ENCODE assay signal across 23 cellular contexts in genomic region chr6:45773906-45774305, GRCh38.
DNase-seq lines count a peak whose midpoint lies in the region; ATAC-seq, FAIRE-seq and TF ChIP-seq lines count a peak whose summit lies in the region.
"Had no signal": no experiment of that assay in that cellular context is flagged by ENCODE, and none has a peak within 500 bp of the region (broad histone marks: within the 10 kb centered on the region; RNA-seq: fewer than 3 reads in every experiment).

No MANE protein-coding gene starts in this region.

- ATAC-seq in foreskin keratinocyte, result no peak
- ATAC-seq: A549; CD8-positive, alpha-beta T cell had no signal

- TF ChIP-seq EP300 in esophagus muscularis mucosa (IDR thresholded peaks at IDR 0.05), result no peak

- H3K27ac ChIP-seq in SJCRH30 (no peak overlapping the region), esophagus muscularis mucosa (replicated peaks in 1 of 4) (no peak overlapping the region), foreskin keratinocyte (no peak overlapping the region), prostate gland (no peak overlapping the region)
- H3K27ac ChIP-seq: 22Rv1; A549; BLaER1 treated with 17β-estradiol and CSF1 and Interleukin-3, amounts not matched to agents 10 nM and 100 nM; C4-2B had no signal

- TF ChIP-seq CTCF in D721Med (IDR thresholded peaks at IDR 0.05; ENCODE audit: insufficient read depth, missing control alignments) (no peak), esophagus muscularis mucosa (IDR thresholded peaks at IDR 0.05) (no peak), foreskin keratinocyte (conservative IDR thresholded peaks at IDR 0.05) (no peak), prostate gland (IDR thresholded peaks at IDR 0.05) (no peak)

- H3K9me3 ChIP-seq in SJCRH30 (replicated peaks) (no peaks in the 10 kb centered on the region), esophagus muscularis mucosa (peaks cover 0 to 6% (median 0%) of the 10 kb centered on the region in 4 donors), prostate gland (no peaks in the 10 kb centered on the region)
- H3K9me3 ChIP-seq: A549, Caco-2 had no signal

- H3K4me3 ChIP-seq in SJCRH30 (no peak overlapping the region), esophagus muscularis mucosa (no peak overlapping the region), prostate gland (no peak overlapping the region)
- H3K4me3 ChIP-seq: A549; BLaER1 treated with 17β-estradiol and CSF1 and Interleukin-3, amounts not matched to agents 10 nM and 100 nM had no signal

- H3K4me1 ChIP-seq in SJCRH30, result peaks cover 20% of the 10 kb centered on the region
- no peaks in the 10 kb centered on the region for H3K4me1 ChIP-seq in esophagus muscularis mucosa
- H3K4me1 ChIP-seq in foreskin keratinocyte, result no peaks in the 10 kb centered on the region
- no peaks in the 10 kb centered on the region for H3K4me1 ChIP-seq in prostate gland (replicated peaks)
- H3K4me1 ChIP-seq: A549, Caco-2 had no signal

- TF ChIP-seq POLR2A in esophagus muscularis mucosa (IDR thresholded peaks at IDR 0.05; ENCODE audit: low read depth) (no peak), prostate gland (IDR thresholded peaks at IDR 0.05) (no peak)

- WGBS in esophagus muscularis mucosa, result 78% methylated on average over 3 of the region's 3 CpGs
- WGBS in prostate gland, result 87% methylated on average over 3 of the region's 3 CpGs

- intact Hi-C loops in esophagus muscularis mucosa (cut with DNase I), result no loop called here
- intact Hi-C loops in prostate gland (cut with DNase I), result no loop called here

- H3K27me3 ChIP-seq in SJCRH30, result no peaks in the 10 kb centered on the region
- H3K27me3 ChIP-seq in esophagus muscularis mucosa, result no peaks in the 10 kb centered on the region
- H3K27me3 ChIP-seq in foreskin keratinocyte, result no peaks in the 10 kb centered on the region
- no peaks in the 10 kb centered on the region for H3K27me3 ChIP-seq in prostate gland (replicated peaks; ENCODE audit: insufficient read depth)
- H3K27me3 ChIP-seq: BLaER1 treated with 17β-estradiol and CSF1 and Interleukin-3, amounts not matched to agents 10 nM and 100 nM had no signal

- FAIRE-seq in D721Med (lab: Jason Lieb, UNC), result peak; percentile 90
- FAIRE-seq: A549, G401.6, GM12891 had no signal

- no peaks in the 10 kb centered on the region for H3K36me3 ChIP-seq in SJCRH30
- H3K36me3 ChIP-seq in esophagus muscularis mucosa, result no peaks in the 10 kb centered on the region
- H3K36me3 ChIP-seq in prostate gland, result no peaks in the 10 kb centered on the region
- H3K36me3 ChIP-seq: BLaER1 treated with 17β-estradiol and CSF1 and Interleukin-3, amounts not matched to agents 10 nM and 100 nM had no signal

- no peak for DNase-seq in D721Med (ENCODE audit: insufficient read length, low spot score)
- peak; percentile 86 for DNase-seq in NCI-H82 (lab: John Stamatoyannopoulos, UW)
- DNase-seq in SJCRH30, result peak; percentile 38 to 73
- DNase-seq in esophagus muscularis mucosa (ENCODE audit: extremely low spot score), result peak; percentile 68
- no peak for DNase-seq in foreskin keratinocyte
- DNase-seq in prostate gland (ENCODE audit: low spot score), result no peak
- no peak for DNase-seq in DMS53 treated with DMSO at 0.1 percent for 48 hours (lab: John Stamatoyannopoulos, UW; ENCODE audit: unreplicated experiment)
- DNase-seq: AML-193; Caco-2; Calu3; CD4-positive, alpha-beta T cell; CD8-positive, alpha-beta T cell; DMS 273 treated with DMSO at 0.1 percent for 48 hours; DMS153; DMS53; DMS79 treated with DMSO at 0.1 percent for 48 hours; GF-D8 had no signal

Comparison
In these comparisons a context has a peak if more than half of its experiments do, and no peak if none do; other contexts are left out.
1. DNase-seq: peak in NCI-H82 (single experiment), SJCRH30 (2 of 2) and esophagus muscularis mucosa (single experiment); none in D721Med (single experiment), foreskin keratinocyte (0 of 2), prostate gland (single experiment) and DMS53 treated with DMSO at 0.1 percent for 48 hours (single experiment).